ENCODE assay signal across 1 cellular context in genomic region chr14:39665084-39665483, GRCh38.
TF ChIP-seq lines count a peak whose summit lies in the region.

No MANE protein-coding gene starts in this region.

TF ChIP-seq in GM23338, 12 proteins besides CTCF, POLR2A, EP300 and RAD21 (continued from another document):
- TF ChIP-seq ZNF462 (CRISPR knock-in tag; IDR thresholded peaks at IDR 0.05) (no peak), EZH2 (IDR thresholded peaks at IDR 0.05; ENCODE audit: low read depth, unreplicated experiment) (no peak), EZH2phosphoT487 (IDR thresholded peaks at IDR 0.05; ENCODE audit: unreplicated experiment) (no peak), POLR2AphosphoS5 (IDR thresholded peaks at IDR 0.05; ENCODE audit: low read depth) (no peak), STAT1 (IDR thresholded peaks at IDR 0.05; ENCODE audit: unreplicated experiment) (no peak)
